In genomic region chr10:13659887-13660544, GRCh38 we compare ENCODE assay signal across 8 cellular contexts.
DNase-seq lines count a peak whose midpoint lies in the region; ATAC-seq and TF ChIP-seq lines count a peak whose summit lies in the region.

No MANE protein-coding gene starts in this region.

- H3K79me2 ChIP-seq in H9 (ENCODE audit: insufficient read depth, low read length) (no peaks in the 10 kb centered on the region), neural progenitor cell (ENCODE audit: low read depth) (no peaks in the 10 kb centered on the region)

- in situ Hi-C loops in Panc1 (cut with HindIII; ENCODE audit: low pct_unique_long_range_greater_than_20kb, low sequenced_read_pairs): no loop called here

- H3K4me1 ChIP-seq in H9 (ENCODE audit: insufficient read depth, low read length): no peaks in the 10 kb centered on the region
- no peaks in the 10 kb centered on the region for H3K4me1 ChIP-seq in Panc1 (ENCODE audit: control insufficient read depth, insufficient read depth, low read length)
- peaks cover 19% of the 10 kb centered on the region for H3K4me1 ChIP-seq in neural progenitor cell

- DNase-seq in CD1c-positive myeloid dendritic cell (ENCODE audit: extremely low spot score) (peak; percentile 72), H9 (no peak), Panc1 (ENCODE audit: low read depth, low spot score) (no peak), fibroblast of the aortic adventitia (ENCODE audit: low read depth) (peak; percentile 74), neural progenitor cell (ENCODE audit: low spot score) (peak; percentile 69)
- peak; percentile 57 to 59 for DNase-seq in stimulated activated naive CD8-positive, alpha-beta T cell treated with anti-CD3 and anti-CD28 coated beads, Interleukin-15, amount 100 ng/mL, for 72 hours

- no peak overlapping the region for H4K8ac ChIP-seq in H9 (replicated peaks; ENCODE audit: insufficient read length, low read depth, low read length)

- intact Hi-C loops in Panc1 (cut with micrococcal nuclease; ENCODE audit: unreplicated experiment): loop anchor here (1.0 kb wide), 1 partner anchor 118 kb away; no protein-coding TSS in a partner anchor

- POLR2A ChIA-PET in Panc1 (lab: Charles Lee): no interaction called here

- H3K27ac ChIP-seq in H9 (ENCODE audit: insufficient read length, low read depth, low read length) (no peak overlapping the region), Panc1 (ENCODE audit: low read length) (no peak overlapping the region), neural progenitor cell (no peak overlapping the region)

- BruUV-seq in Panc1 (replicated peaks; lab: Mats Ljungman, UMichigan): no TSS peak

- no peak overlapping the region for H2AK5ac ChIP-seq in H9 (ENCODE audit: insufficient read length, low read length)

- no peak overlapping the region for H2BK20ac ChIP-seq in H9 (ENCODE audit: low read depth, low read length, poor library complexity, severe bottlenecking)

- H3K36me3 Mint-ChIP-seq in H9 (ENCODE audit: insufficient read depth in 1 of 3, low read depth in 3 of 3) (peaks cover 8 to 19% (median 18%) of the 10 kb centered on the region in 3 experiments; a peak in 5 of 7 replicates), neural progenitor cell (peaks cover 21% of the 10 kb centered on the region)
- no peaks in the 10 kb centered on the region for H3K36me3 Mint-ChIP-seq in activated T-helper 17 cell treated with anti-CD3 and anti-CD28 coated beads, Interleukin-2, amount 50 U/mL, for 72 hours (ENCODE audit: low read depth)

- no peak overlapping the region for H3K4ac ChIP-seq in H9 (ENCODE audit: low read depth, low read length)

- H4K91ac ChIP-seq in H9 (ENCODE audit: insufficient read length, low read depth, low read length): no peak overlapping the region

- H3K9me3 ChIP-seq in H9 (ENCODE audit: control insufficient read depth, low read depth, low read length) (no peaks in the 10 kb centered on the region), Panc1 (ENCODE audit: control insufficient read depth, insufficient read depth, low read depth, low read length) (no peaks in the 10 kb centered on the region), neural progenitor cell (ENCODE audit: low read depth) (no peaks in the 10 kb centered on the region)

- H3K27me3 ChIP-seq in H9 (ENCODE audit: insufficient read depth, low read length) (no peaks in the 10 kb centered on the region), Panc1 (ENCODE audit: control insufficient read depth, insufficient read depth, low read length) (no peaks in the 10 kb centered on the region), neural progenitor cell (no peaks in the 10 kb centered on the region)

- no peaks in the 10 kb centered on the region for H4K20me1 ChIP-seq in H9 (ENCODE audit: control insufficient read depth, insufficient read depth, insufficient read length)
- H4K20me1 ChIP-seq in neural progenitor cell (ENCODE audit: low read depth): no peaks in the 10 kb centered on the region

- H3K23me2 ChIP-seq in H9 (ENCODE audit: insufficient read length, low read depth, low read length, poor library complexity, severe bottlenecking): no peaks in the 10 kb centered on the region

- H2BK5ac ChIP-seq in H9 (ENCODE audit: insufficient read length, low read length): no peak overlapping the region

- H3K56ac ChIP-seq in H9 (ENCODE audit: insufficient read length, low read depth, low read length): no peak overlapping the region

- no peak overlapping the region for H3K4me2 ChIP-seq in H9 (ENCODE audit: insufficient read depth, insufficient read length, low read length)
- H3K4me2 ChIP-seq in neural progenitor cell: no peak overlapping the region

- no CpG with 5 or more reads among the region's 19 CpGs for WGBS in H9 (ENCODE audit: extremely low coverage, insufficient read length, low lambda C conversion rate)

- H3K9ac ChIP-seq in H9 (ENCODE audit: extremely low read depth, insufficient read length, low read length) (no peak overlapping the region), neural progenitor cell (no peak overlapping the region)

- H3F3A ChIP-seq in neural progenitor cell (ENCODE audit: low read depth): peaks cover 6% of the 10 kb centered on the region

- no peak overlapping the region for H3K4me3 ChIP-seq in Panc1 (ENCODE audit: low read depth in 2 of 2, low read length in 2 of 2)
- no peak overlapping the region for H3K4me3 ChIP-seq in fibroblast of the aortic adventitia (ENCODE audit: low read depth, low read length)
- H3K4me3 ChIP-seq in neural progenitor cell: no peak overlapping the region

- no peak overlapping the region for H3K14ac ChIP-seq in H9 (ENCODE audit: insufficient read depth, low read length)

- H3K4me3 Mint-ChIP-seq in H9 (no peak overlapping the region), neural progenitor cell (no peak overlapping the region)
- no peak overlapping the region for H3K4me3 Mint-ChIP-seq in activated T-helper 17 cell treated with anti-CD3 and anti-CD28 coated beads, Interleukin-2, amount 50 U/mL, for 72 hours
- peak overlapping the region; percentile 5 to 32 for H3K4me3 Mint-ChIP-seq in stimulated activated naive CD8-positive, alpha-beta T cell treated with anti-CD3 and anti-CD28 coated beads, Interleukin-15, amount 100 ng/mL, for 72 hours

- no peak overlapping the region for H2BK120ac ChIP-seq in H9 (ENCODE audit: low read depth, low read length, poor library complexity, severe bottlenecking)

- no peaks in the 10 kb centered on the region for H3K36me3 ChIP-seq in Panc1 (ENCODE audit: control insufficient read depth, insufficient read depth, low read length)
- no peaks in the 10 kb centered on the region for H3K36me3 ChIP-seq in neural progenitor cell

- H3K4me1 Mint-ChIP-seq in H9 (peaks cover 15 to 18% of the 10 kb centered on the region in 2 experiments), neural progenitor cell (peaks cover 14% of the 10 kb centered on the region)
- H3K4me1 Mint-ChIP-seq in activated T-helper 17 cell treated with anti-CD3 and anti-CD28 coated beads, Interleukin-2, amount 50 U/mL, for 72 hours: peaks cover 4% of the 10 kb centered on the region
- H3K4me1 Mint-ChIP-seq in stimulated activated naive CD8-positive, alpha-beta T cell treated with anti-CD3 and anti-CD28 coated beads, Interleukin-15, amount 100 ng/mL, for 72 hours: peaks cover 24% of the 10 kb centered on the region

- H3K9me3 Mint-ChIP-seq in H9 (no peaks in the 10 kb centered on the region), neural progenitor cell (no peaks in the 10 kb centered on the region)
- no peaks in the 10 kb centered on the region for H3K9me3 Mint-ChIP-seq in activated T-helper 17 cell treated with anti-CD3 and anti-CD28 coated beads, Interleukin-2, amount 50 U/mL, for 72 hours
- no peaks in the 10 kb centered on the region for H3K9me3 Mint-ChIP-seq in stimulated activated naive CD8-positive, alpha-beta T cell treated with anti-CD3 and anti-CD28 coated beads, Interleukin-15, amount 100 ng/mL, for 72 hours

- no peak overlapping the region for H2BK15ac ChIP-seq in H9 (ENCODE audit: low read depth, low read length)

- H3K23ac ChIP-seq in H9 (ENCODE audit: insufficient read length, low read depth, low read length): no peak overlapping the region

- no peak overlapping the region for H4K5ac ChIP-seq in H9 (ENCODE audit: insufficient read length, low read depth, low read length)

- H2AFZ ChIP-seq in H9 (ENCODE audit: low read length) (no peak overlapping the region), neural progenitor cell (replicated peaks) (no peak overlapping the region)

- H3K79me1 ChIP-seq in H9 (ENCODE audit: insufficient read depth, low read depth, low read length, poor library complexity, severe bottlenecking): no peaks in the 10 kb centered on the region

- H3K27ac Mint-ChIP-seq in H9 (peak overlapping the region; percentile 4 to 92 (median 64); a peak in 5 of 7 replicates), neural progenitor cell (peak overlapping the region; percentile 95)
- H3K27ac Mint-ChIP-seq in activated T-helper 17 cell treated with anti-CD3 and anti-CD28 coated beads, Interleukin-2, amount 50 U/mL, for 72 hours: no peak overlapping the region
- peak overlapping the region in 1 of 2 donors; percentile 41 for H3K27ac Mint-ChIP-seq in stimulated activated naive CD8-positive, alpha-beta T cell treated with anti-CD3 and anti-CD28 coated beads, Interleukin-15, amount 100 ng/mL, for 72 hours

- CTCF ChIA-PET in Panc1 (lab: Charles Lee): interaction anchor here (0.5 to 0.7 kb wide), 2 partner anchors 31 to 531 kb away, joined by 7 to 10 read pairs; no protein-coding TSS in a partner anchor

- ATAC-seq in Panc1 (no peak; the same call in 1 of the 2 replicates), GM21529 (IDR thresholded peaks at IDR 0.05; ENCODE audit: unreplicated experiment) (no peak)
- peak; percentile 47 for ATAC-seq in activated T-helper 17 cell treated with anti-CD3 and anti-CD28 coated beads, Interleukin-2, amount 50 U/mL, for 72 hours (replicated peaks)
- peak; percentile 43 for ATAC-seq in stimulated activated naive CD8-positive, alpha-beta T cell treated with anti-CD3 and anti-CD28 coated beads, Interleukin-15, amount 100 ng/mL, for 72 hours

- H3K18ac ChIP-seq in H9 (ENCODE audit: insufficient read length, low read depth, low read length): no peak overlapping the region

- H2BK12ac ChIP-seq in H9 (ENCODE audit: insufficient read length, low read depth, low read length): no peak overlapping the region

- no peak overlapping the region for H3T11ph ChIP-seq in H9 (ENCODE audit: low read length)

- peak; percentile 97 for TF ChIP-seq CTCF in H9 (conservative IDR thresholded peaks at IDR 0.05)
- peak; percentile 90 for TF ChIP-seq CTCF in Panc1 (IDR thresholded peaks at IDR 0.05)
- TF ChIP-seq CTCF in fibroblast of the aortic adventitia (IDR thresholded peaks at IDR 0.05; ENCODE audit: insufficient read depth, low read length): peak; percentile 90
- peak; percentile 99 for TF ChIP-seq CTCF in neural progenitor cell (IDR thresholded peaks at IDR 0.05)

- H3K27me3 Mint-ChIP-seq in H9 (ENCODE audit: low read depth) (no peaks in the 10 kb centered on the region), neural progenitor cell (ENCODE audit: insufficient read depth, low read depth) (peaks cover 3% of the 10 kb centered on the region)
- no peaks in the 10 kb centered on the region for H3K27me3 Mint-ChIP-seq in activated T-helper 17 cell treated with anti-CD3 and anti-CD28 coated beads, Interleukin-2, amount 50 U/mL, for 72 hours
- H3K27me3 Mint-ChIP-seq in stimulated activated naive CD8-positive, alpha-beta T cell treated with anti-CD3 and anti-CD28 coated beads, Interleukin-15, amount 100 ng/mL, for 72 hours: peaks cover 14% of the 10 kb centered on the region

Comparison
In these comparisons a context has a peak if more than half of its experiments do, and no peak if none do; other contexts are left out.
1. DNase-seq: peak in CD1c-positive myeloid dendritic cell (single experiment), fibroblast of the aortic adventitia (single experiment), neural progenitor cell (single experiment) and stimulated activated naive CD8-positive, alpha-beta T cell treated with anti-CD3 and anti-CD28 coated beads, Interleukin-15, amount 100 ng/mL, for 72 hours (2 of 2); none in H9 (single experiment) and Panc1 (single experiment).
2. H3K4me3 Mint-ChIP-seq: peak in stimulated activated naive CD8-positive, alpha-beta T cell treated with anti-CD3 and anti-CD28 coated beads, Interleukin-15, amount 100 ng/mL, for 72 hours (2 of 2); none in H9 (0 of 2), activated T-helper 17 cell treated with anti-CD3 and anti-CD28 coated beads, Interleukin-2, amount 50 U/mL, for 72 hours (single experiment) and neural progenitor cell (single experiment).
3. ATAC-seq: peak in activated T-helper 17 cell treated with anti-CD3 and anti-CD28 coated beads, Interleukin-2, amount 50 U/mL, for 72 hours (single experiment) and stimulated activated naive CD8-positive, alpha-beta T cell treated with anti-CD3 and anti-CD28 coated beads, Interleukin-15, amount 100 ng/mL, for 72 hours (single experiment); none in Panc1 (single experiment) and GM21529 (single experiment).
4. Peak in every context shown above with its lines, with median percentiles within 50 percentile points of each other: CTCF ChIP-seq.